ENCODE assay signal across 1 cellular context in genomic region chr1:117613249-117613968, GRCh38.
TF ChIP-seq lines count a peak whose summit lies in the region.

No MANE protein-coding gene starts in this region.

TF ChIP-seq in K562, 482 proteins besides CTCF, POLR2A, EP300 and RAD21 (continued from another document and continues in another):
- no peak for TF ChIP-seq NR0B1 (IDR thresholded peaks at IDR 0.05; ENCODE audit: partially characterized antibody)
- TF ChIP-seq CLOCK (CRISPR knock-in tag; IDR thresholded peaks at IDR 0.05; ENCODE audit: borderline replicate concordance): 0 out of 2 replicates have a peak, but pooled peaks have one; percentile 44
- TF ChIP-seq CBX8 (IDR thresholded peaks at IDR 0.05; ENCODE audit: borderline replicate concordance, extremely low read depth, low read depth, low read length, poor library complexity, severe bottlenecking): no peak
- TF ChIP-seq POLR2H (tag; IDR thresholded peaks at IDR 0.05; ENCODE audit: low read depth): no peak
- peak; percentile 70 for TF ChIP-seq HLTF (IDR thresholded peaks at IDR 0.05)
- no peak for TF ChIP-seq HNRNPUL1 (IDR thresholded peaks at IDR 0.05; ENCODE audit: low read length)
- no peak for TF ChIP-seq MXD1 (CRISPR knock-in tag; IDR thresholded peaks at IDR 0.05; ENCODE audit: borderline replicate concordance, poor library complexity, severe bottlenecking)
- peak; percentile 87 for TF ChIP-seq BCOR (IDR thresholded peaks at IDR 0.05)
- TF ChIP-seq ELF4 (CRISPR knock-in tag; IDR thresholded peaks at IDR 0.05): peak; percentile 89; the same call in 1 of the 2 replicates
- no peak for TF ChIP-seq PCBP1 (IDR thresholded peaks at IDR 0.05; ENCODE audit: low read depth, low read length, poor library complexity, severe bottlenecking)
- TF ChIP-seq TAF7 (tag; IDR thresholded peaks at IDR 0.05): no peak
- no peak; the same call in 1 of the 2 replicates for TF ChIP-seq BRD4 (IDR thresholded peaks at IDR 0.05)
- no peak for TF ChIP-seq ZNF518B (CRISPR knock-in tag; IDR thresholded peaks at IDR 0.05)
- TF ChIP-seq ZNF263 (CRISPR knock-in tag; IDR thresholded peaks at IDR 0.05; ENCODE audit: borderline replicate concordance): no peak
- peak; percentile 69 to 91 for TF ChIP-seq MLLT1 (IDR thresholded peaks at IDR 0.05)
- no peak for TF ChIP-seq MED1 (CRISPR knock-in tag; IDR thresholded peaks at IDR 0.05; ENCODE audit: borderline replicate concordance)
- TF ChIP-seq ZNF511 (CRISPR knock-in tag; IDR thresholded peaks at IDR 0.05): no peak
- TF ChIP-seq TAF9B (IDR thresholded peaks at IDR 0.05; ENCODE audit: partially characterized antibody): no peak
- TF ChIP-seq TCF15 (CRISPR knock-in tag; IDR thresholded peaks at IDR 0.05): 0 out of 2 replicates have a peak, but pooled peaks have one; percentile 35
- no peak for TF ChIP-seq ZNF586 (CRISPR knock-in tag; conservative IDR thresholded peaks at IDR 0.05)
- TF ChIP-seq FOXJ3 (CRISPR knock-in tag; IDR thresholded peaks at IDR 0.05): no peak
- TF ChIP-seq ZNF24 (IDR thresholded peaks at IDR 0.05): peak; percentile 97
- TF ChIP-seq MYNN (IDR thresholded peaks at IDR 0.05): peak; percentile 97
- no peak for TF ChIP-seq MYNN (CRISPR knock-in tag; IDR thresholded peaks at IDR 0.05)
- peak; percentile 10 for TF ChIP-seq ZFP36 (IDR thresholded peaks at IDR 0.05; ENCODE audit: low read depth, low read length, partially characterized antibody)
- TF ChIP-seq ZNF174 (CRISPR knock-in tag; IDR thresholded peaks at IDR 0.05): no peak
- TF ChIP-seq SMAD1 (IDR thresholded peaks at IDR 0.05; ENCODE audit: low read depth, low read length, partially characterized antibody): no peak
- TF ChIP-seq CHD1 (IDR thresholded peaks at IDR 0.05; ENCODE audit: low read length): no peak
- TF ChIP-seq C11orf30 (IDR thresholded peaks at IDR 0.05; ENCODE audit: low read depth): no peak
- no peak for TF ChIP-seq PHB (CRISPR knock-in tag; IDR thresholded peaks at IDR 0.05)
- TF ChIP-seq ZNF512 (tag; IDR thresholded peaks at IDR 0.05): no peak
- TF ChIP-seq CBFB (CRISPR knock-in tag; IDR thresholded peaks at IDR 0.05): no peak
- TF ChIP-seq E2F5 (CRISPR knock-in tag; IDR thresholded peaks at IDR 0.05): no peak
- 0 out of 2 replicates have a peak, but pooled peaks have one; percentile 62 for TF ChIP-seq TARDBP (IDR thresholded peaks at IDR 0.05)
- peak; percentile 39; the same call in 1 of the 2 replicates for TF ChIP-seq L3MBTL2 (IDR thresholded peaks at IDR 0.05)
- 0 out of 2 replicates have a peak, but pooled peaks have one; percentile 60 for TF ChIP-seq CBX1 (IDR thresholded peaks at IDR 0.05; ENCODE audit: low read depth)
- peak; percentile 81 for TF ChIP-seq CXXC5 (CRISPR knock-in tag; IDR thresholded peaks at IDR 0.05)
- no peak for TF ChIP-seq ZNF398 (CRISPR knock-in tag; IDR thresholded peaks at IDR 0.05)
- 0 out of 2 replicates have a peak, but pooled peaks have one; percentile 22 for TF ChIP-seq CHAMP1 (IDR thresholded peaks at IDR 0.05)
- TF ChIP-seq CBX5 (IDR thresholded peaks at IDR 0.05; ENCODE audit: borderline replicate concordance, low read depth): no peak
- TF ChIP-seq SNIP1 (IDR thresholded peaks at IDR 0.05; ENCODE audit: low read depth): no peak
- no peak for TF ChIP-seq CHCHD3 (CRISPR knock-in tag; IDR thresholded peaks at IDR 0.05)
- TF ChIP-seq IRF2 (CRISPR knock-in tag; IDR thresholded peaks at IDR 0.05): no peak
- peak; percentile 92 for TF ChIP-seq ZEB2 (IDR thresholded peaks at IDR 0.05)
- TF ChIP-seq SOX6 (IDR thresholded peaks at IDR 0.05): peak; percentile 93
- TF ChIP-seq RFX1 (IDR thresholded peaks at IDR 0.05): no peak
- no peak for TF ChIP-seq DLX4 (CRISPR knock-in tag; IDR thresholded peaks at IDR 0.05)
- no peak for TF ChIP-seq ZNF316 (IDR thresholded peaks at IDR 0.05)
- TF ChIP-seq KLF1 (tag; IDR thresholded peaks at IDR 0.05): no peak
- no peak; the same call in 1 of the 2 replicates for TF ChIP-seq MAFF (IDR thresholded peaks at IDR 0.05; ENCODE audit: low read length)
- TF ChIP-seq HDAC3 (IDR thresholded peaks at IDR 0.05; ENCODE audit: borderline replicate concordance, partially characterized antibody): peak; percentile 91
